Comparison of ENCODE assay signal across 18 cellular contexts in the genomic region with DNA sequence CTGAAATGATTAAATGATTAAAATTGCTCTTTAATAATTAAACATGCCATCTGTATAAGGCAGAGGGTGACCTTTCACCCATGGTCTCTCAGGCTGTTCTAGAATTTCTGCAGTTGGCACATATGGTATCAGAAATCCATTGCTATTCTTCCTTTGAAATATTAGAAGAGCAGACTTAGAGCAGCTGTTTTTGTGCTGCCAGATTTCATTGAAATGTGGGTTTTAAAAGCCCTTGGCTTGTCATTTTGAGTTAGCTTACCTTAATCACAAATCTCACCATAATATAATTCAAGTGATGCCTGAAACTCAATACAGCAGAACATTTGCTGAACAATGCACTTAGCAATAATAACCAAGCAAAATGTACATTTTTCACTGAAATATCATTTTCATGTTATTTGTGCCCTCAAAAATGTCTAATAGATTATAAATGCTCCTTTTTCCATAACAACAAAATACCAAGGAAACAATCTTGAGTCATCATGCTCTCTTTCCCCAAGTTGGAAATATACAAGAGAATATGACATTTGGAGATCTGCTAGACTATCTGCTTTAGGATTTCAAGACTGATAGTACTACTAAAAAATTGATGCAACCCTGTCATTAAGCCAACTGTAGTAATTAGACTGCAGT. TPM values are rescaled to one million over a fixed set of nuclear protein-coding genes. Genes with fewer than 3 reads are reported as not detected.
DNase-seq lines count a peak whose midpoint lies in the region; ATAC-seq and TF ChIP-seq lines count a peak whose summit lies in the region.
"Had no signal": no experiment of that assay in that cellular context is flagged by ENCODE, and none has a peak within 500 bp of the region (broad histone marks: within the 10 kb centered on the region; RNA-seq: fewer than 3 reads in every experiment).

No MANE protein-coding gene starts in this region.

- H3K27ac ChIP-seq in mammary epithelial cell (ENCODE audit: insufficient read depth, low read depth, low read length) = no peak overlapping the region
- H3K27ac ChIP-seq: BLaER1 treated with 17β-estradiol and CSF1 and Interleukin-3, amounts not matched to agents 10 nM and 100 nM had no signal

- H3K36me3 ChIP-seq in mammary epithelial cell (ENCODE audit: insufficient read depth, low read length) = no peaks in the 10 kb centered on the region
- H3K36me3 ChIP-seq: BLaER1 treated with 17β-estradiol and CSF1 and Interleukin-3, amounts not matched to agents 10 nM and 100 nM had no signal

- no TSS peak for BruUV-seq in mammary epithelial cell (replicated peaks; lab: Mats Ljungman, UMichigan)

- CTCF ChIA-PET in mammary epithelial cell (lab: Charles Lee; ENCODE audit: low non-redundant PET) = no interaction called here

- DNase-seq in LHCN-M2 (ENCODE audit: low read depth) = peak; percentile 83
- peak; percentile 42 to 95 for DNase-seq in NCI-H524 (lab: John Stamatoyannopoulos, UW)
- DNase-seq in dedifferentiated amniotic fluid mesenchymal stem cell (ENCODE audit: extremely low spot score) = peak; percentile 68
- peak; percentile 20 for DNase-seq in retina
- DNase-seq in mammary epithelial cell = no peak
- no peak for DNase-seq in activated effector memory CD4-positive, alpha-beta T cell treated with Interleukin-2 at 50 U/mL for 16 hours
- DNase-seq: HCEC 1CT, IMR-90, MV-4-11, NCI-H1417 treated with DMSO at 0.1 percent for 48 hours, NCI-H2081, NCI-H510A, OCI-M1, RPMI8226 had no signal

- H3K4me2 ChIP-seq in mammary epithelial cell (ENCODE audit: insufficient read depth, low read depth, low read length) = no peak overlapping the region
- H3K4me2 ChIP-seq: BLaER1 treated with 17β-estradiol and CSF1 and Interleukin-3, amounts not matched to agents 10 nM and 100 nM had no signal

- H3K79me2 ChIP-seq in mammary epithelial cell (ENCODE audit: insufficient read depth, low read length) = no peaks in the 10 kb centered on the region

- no peaks in the 10 kb centered on the region for H4K20me1 ChIP-seq in mammary epithelial cell (ENCODE audit: insufficient read depth, low read length)
- H4K20me1 ChIP-seq: BLaER1 treated with 17β-estradiol and CSF1 and Interleukin-3, amounts not matched to agents 10 nM and 100 nM had no signal

- no peak overlapping the region for H3K9ac ChIP-seq in mammary epithelial cell (ENCODE audit: insufficient read depth, low read length)
- H3K9ac ChIP-seq: BLaER1 treated with 17β-estradiol and CSF1 and Interleukin-3, amounts not matched to agents 10 nM and 100 nM had no signal

- intact Hi-C loops in mammary epithelial cell (cut with micrococcal nuclease) = no loop called here

- no peaks in the 10 kb centered on the region for H3K27me3 ChIP-seq in mammary epithelial cell (ENCODE audit: insufficient read depth, low read length)
- H3K27me3 ChIP-seq: BLaER1 treated with 17β-estradiol and CSF1 and Interleukin-3, amounts not matched to agents 10 nM and 100 nM had no signal

- no peak for TF ChIP-seq CTCF in mammary epithelial cell (conservative IDR thresholded peaks at IDR 0.05 in 1 of 2, IDR thresholded peaks at IDR 0.05 in 1 of 2; ENCODE audit: extremely low read depth in 1 of 2, insufficient read depth in 1 of 2, low read depth in 1 of 2, low read length in 2 of 2)

- no peak overlapping the region for H2AFZ ChIP-seq in mammary epithelial cell (ENCODE audit: low read depth, low read length)

- no peak for ATAC-seq in GM21619 (IDR thresholded peaks at IDR 0.05; ENCODE audit: unreplicated experiment)
- ATAC-seq: GM12878 had no signal

- dilution Hi-C loops in mammary epithelial cell (cut with HindIII; ENCODE audit: low sequenced_read_pairs) = no loop called here

- H3K4me3 ChIP-seq in mammary epithelial cell (replicated peaks in 1 of 3; ENCODE audit: insufficient read depth in 1 of 3, low read depth in 2 of 3, low read length in 3 of 3) = no peak overlapping the region
- H3K4me3 ChIP-seq: BLaER1 treated with 17β-estradiol and CSF1 and Interleukin-3, amounts not matched to agents 10 nM and 100 nM; GM12878 had no signal

- in situ Hi-C loops in mammary epithelial cell (cut with MboI; ENCODE audit: low sequenced_read_pairs in 2 of 2) = loop anchor here in 1 of 2 donors (25.0 kb wide), 1 partner anchor 584 kb away; no protein-coding TSS in a partner anchor

- no peaks in the 10 kb centered on the region for H3K9me3 ChIP-seq in mammary epithelial cell (replicated peaks; ENCODE audit: insufficient read depth, low read length)
- H3K9me3 ChIP-seq: BLaER1 treated with 17β-estradiol and CSF1 and Interleukin-3, amounts not matched to agents 10 nM and 100 nM had no signal

- H3K4me1 ChIP-seq in mammary epithelial cell (ENCODE audit: insufficient read depth, low read length) = no peaks in the 10 kb centered on the region
- H3K4me1 ChIP-seq: BLaER1 treated with 17β-estradiol and CSF1 and Interleukin-3, amounts not matched to agents 10 nM and 100 nM had no signal

RNA-seq across cellular contexts. Expression of a gene that starts 16.1 kb away (rescaled TPM):
- total RNA-seq in LHCN-M2 (2014; rRNA removed) = not detected in 2 replicates
- not detected for polyA plus RNA-seq in LHCN-M2 (2012)
- not detected for total RNA-seq in mammary epithelial cell
- not detected for polyA plus RNA-seq in mammary epithelial cell
- not detected for polyA minus RNA-seq in mammary epithelial cell
- total RNA-seq: GM12878; IMR-90; T-helper 1 cell treated with Interleukin-12 subunit alpha and Interleukin-12 subunit beta and Interleukin-4 antibody, amounts not matched to agents 30 ng/mL and 1 ng/mL, for 36 hours had no signal
- polyA plus RNA-seq: GM12878, IMR-90 had no signal

RNA-seq across cellular contexts. Expression of a gene that starts 50.1 kb away (rescaled TPM):
- 31.2 and 35.9 TPM in 2 replicates for total RNA-seq in LHCN-M2 (2014; rRNA removed)
- polyA plus RNA-seq in LHCN-M2 (2012) = 11.2 TPM
- total RNA-seq in mammary epithelial cell = 10 to 100 TPM; 45.3 to 68.5 TPM
- polyA plus RNA-seq in mammary epithelial cell = 65.3 TPM
- 96.7 TPM for polyA minus RNA-seq in mammary epithelial cell

Comparison
In these comparisons a context has a peak if more than half of its experiments do, and no peak if none do; other contexts are left out.
1. DNase-seq: peak in LHCN-M2 (single experiment), NCI-H524 (2 of 2), dedifferentiated amniotic fluid mesenchymal stem cell (single experiment) and retina (single experiment); none in mammary epithelial cell (single experiment) and activated effector memory CD4-positive, alpha-beta T cell treated with Interleukin-2 at 50 U/mL for 16 hours (single experiment).